Comparison of ENCODE assay signal across 10 cellular contexts in the genomic region with DNA sequence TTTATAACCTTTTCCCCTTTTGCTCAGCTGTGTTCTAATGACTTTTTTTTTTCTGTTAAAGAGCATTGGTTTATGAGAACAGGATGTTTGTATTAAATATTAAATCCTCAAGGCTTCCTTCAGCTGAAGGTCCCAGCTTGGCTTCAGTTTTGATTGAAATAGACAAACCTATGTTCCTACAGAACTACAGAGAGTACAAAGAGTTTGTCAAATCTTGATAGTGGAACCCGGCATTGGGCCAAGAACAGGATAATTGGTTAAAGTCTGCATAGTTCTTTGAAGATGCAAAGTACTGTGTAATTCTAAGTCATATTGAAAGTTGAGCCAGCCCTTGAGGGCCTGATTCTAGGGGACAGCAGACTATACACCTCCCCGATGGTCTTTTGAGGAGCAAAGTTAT.
"Had no signal": no experiment of that assay in that cellular context is flagged by ENCODE, and none has a peak within 500 bp of the region (broad histone marks: within the 10 kb centered on the region; RNA-seq: fewer than 3 reads in every experiment).

No MANE protein-coding gene starts in this region.

- H3K36me3 ChIP-seq: thyroid gland had no signal

- H3K9me3 ChIP-seq: thyroid gland had no signal

- H3K4me1 Mint-ChIP-seq: nephron progenitor cell had no signal

- H3K4me3 Mint-ChIP-seq: activated T-cell treated with anti-CD3 and anti-CD28 coated beads, Interleukin-2, amount 50 U/mL, for 4 hours; nephron progenitor cell had no signal

- H3K4me3 ChIP-seq: skin epidermis, thyroid gland had no signal

- H3K4me1 ChIP-seq: thyroid gland had no signal

- H3K27ac ChIP-seq: epithelial cell of prostate, skin epidermis, thyroid gland had no signal

- H3K27ac Mint-ChIP-seq: activated naive CD4-positive, alpha-beta T cell treated with anti-CD3 and anti-CD28 coated beads, Interleukin-2, amount 50 U/mL, for 72 hours; nephron progenitor cell had no signal

- DNase-seq: activated CD4-positive, alpha-beta T cell treated with anti-CD3 and anti-CD28 coated beads, Interleukin-2, amount 50 U/mL, for 1 hour; activated effector memory CD4-positive, alpha-beta T cell treated with anti-CD3 and anti-CD28 coated beads, Interleukin-2, amount 50 U/mL, for 16 hours; activated T-cell treated with anti-CD3 and anti-CD28 coated beads, Interleukin-2, amount 50 U/mL, for 4 hours; left colon; nephron progenitor cell; retina; thyroid gland had no signal

- H3K27me3 ChIP-seq: thyroid gland had no signal
